In genomic region chr12:54416908-54417603, GRCh38 we compare ENCODE assay signal across 10 cellular contexts. TPM values are rescaled to one million over a fixed set of nuclear protein-coding genes. Genes with fewer than 3 reads are reported as not detected.
DNase-seq lines count a peak whose midpoint lies in the region; ATAC-seq and TF ChIP-seq lines count a peak whose summit lies in the region.
"Had no signal": no experiment of that assay in that cellular context is flagged by ENCODE, and none has a peak within 500 bp of the region (broad histone marks: within the 10 kb centered on the region; RNA-seq: fewer than 3 reads in every experiment).

No MANE protein-coding gene starts in this region.

- H3K36me3 Mint-ChIP-seq in GM23338 (ENCODE audit: low read depth) = peaks cover 4% of the 10 kb centered on the region; the same call in 1 of the 3 replicates
- H3K36me3 Mint-ChIP-seq in T-helper 17 cell (ENCODE audit: low read depth) = peaks cover 9% of the 10 kb centered on the region

- ATAC-seq in GM23338 (no peak), T-helper 17 cell (no peak), gastrocnemius medialis (no peak), GM19467 (IDR thresholded peaks at IDR 0.05; ENCODE audit: unreplicated experiment) (no peak)

- 17% methylated on average over 2 of the region's 2 CpGs for WGBS in esophagus muscularis mucosa

- H3K4me1 Mint-ChIP-seq in GM23338 (peaks cover 51% of the 10 kb centered on the region), T-helper 17 cell (peaks cover 67% of the 10 kb centered on the region)

- H3K27me3 ChIP-seq in GM23338 (ENCODE audit: insufficient read depth) (peaks cover 45% of the 10 kb centered on the region), esophagus muscularis mucosa (no peaks in the 10 kb centered on the region), gastrocnemius medialis (peaks cover 0 to 5% (median 0%) of the 10 kb centered on the region in 3 donors)

- H3K27me3 Mint-ChIP-seq in GM23338 (ENCODE audit: insufficient read depth, low read depth, poor library complexity) (peaks cover 48% of the 10 kb centered on the region), T-helper 17 cell (no peaks in the 10 kb centered on the region)

- peak overlapping the region; percentile 98 for H3K4me2 ChIP-seq in GM23338

- TF ChIP-seq EP300 in esophagus muscularis mucosa (IDR thresholded peaks at IDR 0.05) = no peak

- H3K4me1 ChIP-seq in GM23338 (ENCODE audit: insufficient read depth) (peaks cover 32% of the 10 kb centered on the region), esophagus muscularis mucosa (peaks cover 77 to 84% (median 83%) of the 10 kb centered on the region in 4 donors), gastrocnemius medialis (peaks cover 40 to 60% of the 10 kb centered on the region in 2 donors)

- TF ChIP-seq CTCF in GM23338 (conservative IDR thresholded peaks at IDR 0.05; ENCODE audit: low read depth in 2 of 2) (no peak), esophagus muscularis mucosa (IDR thresholded peaks at IDR 0.05) (no peak), gastrocnemius medialis (IDR thresholded peaks at IDR 0.05 in 4 of 5, conservative IDR thresholded peaks at IDR 0.05 in 1 of 5) (no peak)

- H3K27ac Mint-ChIP-seq in GM23338 = no peak overlapping the region
- peak overlapping the region; percentile 100 for H3K27ac Mint-ChIP-seq in T-helper 17 cell

- H2AFZ ChIP-seq in GM23338 = no peak overlapping the region

- H4K20me1 ChIP-seq in GM23338 (replicated peaks; ENCODE audit: insufficient read depth) = peaks cover 4% of the 10 kb centered on the region; the same call in 1 of the 2 replicates

- H3K79me2 ChIP-seq in GM23338 (replicated peaks; ENCODE audit: insufficient read depth) = peaks cover 11% of the 10 kb centered on the region

- no peaks in the 10 kb centered on the region for H3K9me2 ChIP-seq in GM23338 (ENCODE audit: insufficient read depth)

- H3K9me3 ChIP-seq in T-helper 17 cell (ENCODE audit: control insufficient read depth, low read length, poor library complexity, severe bottlenecking) (no peaks in the 10 kb centered on the region), esophagus muscularis mucosa (no peaks in the 10 kb centered on the region), gastrocnemius medialis (no peaks in the 10 kb centered on the region)

- H3K36me3 ChIP-seq in GM23338 (ENCODE audit: insufficient read depth) (no peaks in the 10 kb centered on the region), esophagus muscularis mucosa (peaks cover 0 to 11% (median 1%) of the 10 kb centered on the region in 4 donors), gastrocnemius medialis (no peaks in the 10 kb centered on the region)

- in situ Hi-C loops in gastrocnemius medialis (cut with MboI; ENCODE audit: low sequenced_read_pairs in 4 of 4) = no loop called here

- DNase-seq in GM23338 (ENCODE audit: low spot score) (no peak), T-helper 17 cell (no peak), esophagus muscularis mucosa (ENCODE audit: extremely low spot score) (no peak), gastrocnemius medialis (no peak), kidney tubule cell (ENCODE audit: low spot score) (no peak), C1 segment of cervical spinal cord (lab: John Stamatoyannopoulos, UW) (no peak), NCI-H446 (lab: John Stamatoyannopoulos, UW) (no peak)
- DNase-seq: NCI-H1105 treated with DMSO at 0.1 percent for 48 hours; stimulated activated CD4-positive, alpha-beta T cell treated with anti-CD3 and anti-CD28 coated beads, Interleukin-4, amount 100 ng/mL, for 1 hour had no signal

- peak overlapping the region; percentile 89 for H3K4me3 Mint-ChIP-seq in GM23338
- peak overlapping the region; percentile 99 for H3K4me3 Mint-ChIP-seq in T-helper 17 cell

- TF ChIP-seq POLR2A in esophagus muscularis mucosa (IDR thresholded peaks at IDR 0.05; ENCODE audit: low read depth) (no peak), gastrocnemius medialis (IDR thresholded peaks at IDR 0.05) (no peak)

- peaks cover 3% of the 10 kb centered on the region; the same call in 1 of the 3 replicates for H3K9me3 Mint-ChIP-seq in GM23338

- H3K27ac ChIP-seq in GM23338 (ENCODE audit: low read depth) = no peak overlapping the region
- peak overlapping the region; percentile 91 to 97 (median 94) for H3K27ac ChIP-seq in esophagus muscularis mucosa (replicated peaks in 1 of 4)
- H3K27ac ChIP-seq in gastrocnemius medialis = peak overlapping the region; percentile 79 to 97 (median 88)

- H3F3A ChIP-seq in GM23338 (replicated peaks; ENCODE audit: low read depth) = no peaks in the 10 kb centered on the region

- intact Hi-C loops in esophagus muscularis mucosa (cut with DNase I) (no loop called here), gastrocnemius medialis (cut with DNase I; ENCODE audit: low total_unique reads) (no loop called here)

- H3K4me3 ChIP-seq in GM23338 = peak overlapping the region; percentile 96
- peak overlapping the region; percentile 80 to 96 (median 91) for H3K4me3 ChIP-seq in esophagus muscularis mucosa
- peak overlapping the region; percentile 81 to 99 (median 92) for H3K4me3 ChIP-seq in gastrocnemius medialis

TF ChIP-seq in GM23338, 12 proteins besides CTCF, POLR2A, EP300 and RAD21:
- TF ChIP-seq CREB1 (CRISPR knock-in tag; IDR thresholded peaks at IDR 0.05; ENCODE audit: low read depth) (no peak), POLR2AphosphoS5 (IDR thresholded peaks at IDR 0.05; ENCODE audit: low read depth) (no peak), STAT1 (IDR thresholded peaks at IDR 0.05; ENCODE audit: unreplicated experiment) (no peak), ETS1 (IDR thresholded peaks at IDR 0.05) (no peak)

RNA-seq across cellular contexts. Expression of gene ITGA5, which starts 2.0 kb away (rescaled TPM):
- 23.7 and 24.2 TPM in 2 replicates for total RNA-seq in GM23338 (2014; rRNA removed; shearing (Covaris generic))
- 5.9 and 7.3 TPM in 2 replicates for polyA plus RNA-seq in GM23338 (2016; fragmentation: Nextera tagmentation; extraction: Ambion mirVana)
- 10 to 100 TPM; 61.6 to 71.4 TPM for total RNA-seq in T-helper 17 cell
- 100 to 1,000 TPM; 264 to 785 (median 602) TPM for total RNA-seq in esophagus muscularis mucosa
- 10 to 100 TPM; 26.5 to 34.1 (median 30.9) TPM for total RNA-seq in gastrocnemius medialis

RNA-seq across cellular contexts. Expression of gene ZNF385A, which starts 32.5 kb away (rescaled TPM):
- 10.9 and 22.3 TPM in 2 replicates for total RNA-seq in GM23338 (2014; rRNA removed; shearing (Covaris generic))
- 19.6 and 21.7 TPM in 2 replicates for polyA plus RNA-seq in GM23338 (2016; fragmentation: Nextera tagmentation; extraction: Ambion mirVana)
- total RNA-seq in T-helper 17 cell = 1 to 10 TPM; 3.4 to 5.7 TPM
- 10 to 100 TPM; 15.7 to 32.6 (median 19.4) TPM for total RNA-seq in esophagus muscularis mucosa
- total RNA-seq in gastrocnemius medialis = 10 to 100 TPM in 3 of 4 donors, 1 to 10 TPM in 1; 3.3 to 21.0 (median 18.3) TPM

RNA-seq across cellular contexts. Expression of gene GPR84, which starts 52.8 kb away (rescaled TPM):
- total RNA-seq in GM23338 (2014; rRNA removed; shearing (Covaris generic)) = not detected in 2 replicates
- not detected in 2 replicates for polyA plus RNA-seq in GM23338 (2016; fragmentation: Nextera tagmentation; extraction: Ambion mirVana)
- total RNA-seq in T-helper 17 cell (under 1 TPM; 0.57 to 0.99 TPM), esophagus muscularis mucosa (under 1 TPM in 1 of 4 donors, not detected in 3; 0.66 TPM), gastrocnemius medialis (under 1 TPM in 2 of 4 donors, not detected in 2; 0.49 to 0.51 TPM)

RNA-seq across cellular contexts. Expression of gene GTSF1, which starts 56.3 kb away (rescaled TPM):
- not detected in 2 replicates for total RNA-seq in GM23338 (2014; rRNA removed; shearing (Covaris generic))
- 1.3 and 2.3 TPM in 2 replicates for polyA plus RNA-seq in GM23338 (2016; fragmentation: Nextera tagmentation; extraction: Ambion mirVana)
- total RNA-seq in T-helper 17 cell = 1 to 10 TPM; 3.7 to 3.9 TPM
- not detected for total RNA-seq in esophagus muscularis mucosa
- total RNA-seq in gastrocnemius medialis = not detected
